Comparison of ENCODE assay signal across 18 cellular contexts in the genomic region with DNA sequence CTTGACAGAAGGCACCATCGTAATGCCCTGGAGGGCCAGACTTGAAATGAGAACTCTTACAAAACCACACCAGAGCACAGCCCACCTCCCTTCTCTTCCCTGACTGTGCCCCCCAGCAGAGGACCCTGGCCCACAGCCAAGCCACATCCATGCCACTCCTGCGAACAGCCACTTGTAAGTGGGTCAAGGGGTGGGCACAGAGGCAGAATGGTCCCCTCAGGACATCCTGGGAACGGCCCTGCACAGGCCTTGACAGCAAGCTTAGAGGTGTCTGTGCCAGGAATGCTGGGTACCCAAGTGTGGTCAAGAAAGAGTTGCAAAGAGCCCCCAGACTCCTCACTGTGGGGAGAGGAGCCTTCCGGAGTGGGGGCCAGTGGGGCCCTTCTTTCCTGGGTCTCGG. TPM values are rescaled to one million over a fixed set of nuclear protein-coding genes. Genes with fewer than 3 reads are reported as not detected.
DNase-seq lines count a peak whose midpoint lies in the region; ATAC-seq, FAIRE-seq and TF ChIP-seq lines count a peak whose summit lies in the region.
"Had no signal": no experiment of that assay in that cellular context is flagged by ENCODE, and none has a peak within 500 bp of the region (broad histone marks: within the 10 kb centered on the region; RNA-seq: fewer than 3 reads in every experiment).

No MANE protein-coding gene starts in this region.

- no peak overlapping the region for H3K4me2 ChIP-seq in HepG2 (ENCODE audit: low read depth, low read length)

- no peak overlapping the region for H3K9ac ChIP-seq in HepG2 (ENCODE audit: insufficient read depth, low read depth, low read length)
- H3K9ac ChIP-seq: GM23248 had no signal

- no peaks in the 10 kb centered on the region for H4K20me1 ChIP-seq in HepG2 (ENCODE audit: insufficient read depth, low read length)

- no peaks in the 10 kb centered on the region for H3K36me3 ChIP-seq in right lobe of liver
- no peaks in the 10 kb centered on the region for H3K36me3 ChIP-seq in HepG2 (replicated peaks in 1 of 2; ENCODE audit: control insufficient read depth in 1 of 2, insufficient read depth in 2 of 2, low read length in 2 of 2)
- H3K36me3 ChIP-seq: BE2C had no signal

- no peak for ATAC-seq in right lobe of liver
- ATAC-seq in HepG2, result no peak
- ATAC-seq: HCT116, K562 had no signal

- CTCF ChIA-PET in HepG2 (lab: Yijun Ruan, JAX; ENCODE audit: low intra/inter-chr PET ratio, low total read pairs), result no interaction called here

- H3K9me3 ChIP-seq in right lobe of liver (no peaks in the 10 kb centered on the region), HepG2 (ENCODE audit: low read length) (no peaks in the 10 kb centered on the region)
- H3K9me3 ChIP-seq: BE2C had no signal

- no peak for TF ChIP-seq EP300 in HepG2 (IDR thresholded peaks at IDR 0.05; ENCODE audit: low read depth in 2 of 2, low read length in 2 of 2)
- TF ChIP-seq EP300 in HepG2 (CRISPR knock-in tag; IDR thresholded peaks at IDR 0.05; ENCODE audit: borderline replicate concordance), result no peak

- no peak overlapping the region for H3K4me3 Mint-ChIP-seq in chondrocyte (ENCODE audit: unreplicated experiment)
- H3K4me3 Mint-ChIP-seq: CD4-positive, CD25-positive, alpha-beta regulatory T cell had no signal

- H3K27me3 ChIP-seq in right lobe of liver, result no peaks in the 10 kb centered on the region
- peaks cover 5 to 42% of the 10 kb centered on the region in 2 experiments; a peak in 4 of 5 replicates for H3K27me3 ChIP-seq in HepG2 (ENCODE audit: control insufficient read depth in 1 of 2, insufficient read depth in 2 of 2, low read length in 2 of 2)
- H3K27me3 ChIP-seq: BE2C had no signal

- H2AFZ ChIP-seq in HepG2 (ENCODE audit: low read length), result no peak overlapping the region
- H2AFZ ChIP-seq: GM23248 had no signal

- TF ChIP-seq POLR2A in right lobe of liver (IDR thresholded peaks at IDR 0.05) (no peak), HepG2 (IDR thresholded peaks at IDR 0.05; ENCODE audit: insufficient read depth in 1 of 2, low read depth in 2 of 2, low read length in 2 of 2) (no peak)

- no peaks in the 10 kb centered on the region for H3K4me1 Mint-ChIP-seq in chondrocyte (ENCODE audit: low read depth)
- H3K4me1 Mint-ChIP-seq: CD4-positive, CD25-positive, alpha-beta regulatory T cell had no signal

- intact Hi-C loops in right lobe of liver (cut with DNase I) (no loop called here), HepG2 (cut with micrococcal nuclease; ENCODE audit: unreplicated experiment) (no loop called here), posterior vena cava (cut with DNase I) (no loop called here)

- BruUV-seq in HepG2 (replicated peaks; lab: Mats Ljungman, UMichigan), result no TSS peak

- no peaks in the 10 kb centered on the region for H3K9me3 Mint-ChIP-seq in chondrocyte (ENCODE audit: low read depth)

- in situ Hi-C loops in HepG2 (cut with HindIII; ENCODE audit: extremely low pct_ligation_motif_present, low pct_unique_long_range_greater_than_20kb), result no loop called here

- no peak overlapping the region for H3K27ac Mint-ChIP-seq in chondrocyte (ENCODE audit: unreplicated experiment)
- H3K27ac Mint-ChIP-seq: CD4-positive, CD25-positive, alpha-beta regulatory T cell had no signal

- FAIRE-seq in HepG2 (lab: Jason Lieb, UNC), result no peak
- FAIRE-seq: A204.1, G401.6, GM12891, H54, K562 had no signal

- POLR2A ChIA-PET in HepG2 (lab: Yijun Ruan, JAX), result no interaction called here

- no peak for TF ChIP-seq RAD21 in HepG2 (CRISPR knock-in tag; IDR thresholded peaks at IDR 0.05)

- H3K4me1 ChIP-seq in right lobe of liver (no peaks in the 10 kb centered on the region), HepG2 (ENCODE audit: insufficient read depth, low read length) (no peaks in the 10 kb centered on the region)
- H3K4me1 ChIP-seq: BE2C had no signal

- WGBS in right lobe of liver (ENCODE audit: insufficient coverage, low coverage, low lambda C conversion rate, missing lambda C conversion rate), result no CpG with 5 or more reads among the region's 5 CpGs
- 3% methylated on average over 3 of the region's 5 CpGs for WGBS in HepG2 (ENCODE audit: low lambda C conversion rate)

- DNase-seq in right lobe of liver (peak in 2 of 3 donors; percentile 6 to 25), HepG2 (ENCODE audit: low spot score) (no peak), chondrocyte (ENCODE audit: low spot score) (peak; percentile 69), posterior vena cava (ENCODE audit: low spot score) (peak; percentile 69), DMS53 (lab: John Stamatoyannopoulos, UW) (no peak), AG08395 (ENCODE audit: low spot score) (no peak), NCI-H128 (lab: John Stamatoyannopoulos, UW; ENCODE audit: unreplicated experiment) (no peak)
- DNase-seq: BE2C; CD4-positive, CD25-positive, alpha-beta regulatory T cell; EL; GM23248 had no signal

- no peaks in the 10 kb centered on the region for H3K36me3 Mint-ChIP-seq in chondrocyte (ENCODE audit: low read depth)
- H3K36me3 Mint-ChIP-seq: CD4-positive, CD25-positive, alpha-beta regulatory T cell had no signal

- H3K4me3 ChIP-seq in right lobe of liver, result no peak overlapping the region
- H3K4me3 ChIP-seq in HepG2 (replicated peaks in 1 of 3; ENCODE audit: insufficient read depth in 1 of 3, low read depth in 2 of 3, low read length in 3 of 3), result no peak overlapping the region
- H3K4me3 ChIP-seq: GM23248, K562 had no signal

- H3K27me3 Mint-ChIP-seq in chondrocyte (ENCODE audit: low read depth), result peaks cover 24% of the 10 kb centered on the region
- H3K27me3 Mint-ChIP-seq: CD4-positive, CD25-positive, alpha-beta regulatory T cell had no signal

- TF ChIP-seq CTCF in right lobe of liver (IDR thresholded peaks at IDR 0.05), result no peak
- no peak for TF ChIP-seq CTCF in HepG2 (CRISPR knock-in tag; IDR thresholded peaks at IDR 0.05)
- no peak for TF ChIP-seq CTCF in chondrocyte (IDR thresholded peaks at IDR 0.05)

- H3K27ac ChIP-seq in right lobe of liver (no peak overlapping the region), HepG2 (ENCODE audit: extremely low read length, insufficient read depth, low read length) (no peak overlapping the region)
- H3K27ac ChIP-seq: GM23248 had no signal

- H3K79me2 ChIP-seq in HepG2 (ENCODE audit: insufficient read depth, low read length), result no peaks in the 10 kb centered on the region

TF ChIP-seq in HepG2, 621 proteins besides CTCF, POLR2A, EP300 and RAD21:
- TF ChIP-seq FOSL1 (CRISPR knock-in tag; IDR thresholded peaks at IDR 0.05; ENCODE audit: borderline replicate concordance), result no peak
- TF ChIP-seq NFIB (CRISPR knock-in tag; IDR thresholded peaks at IDR 0.05; ENCODE audit: borderline replicate concordance), result no peak
- no peak for TF ChIP-seq KAT7 (CRISPR knock-in tag; IDR thresholded peaks at IDR 0.05; ENCODE audit: borderline replicate concordance)
- no peak for TF ChIP-seq ATM (IDR thresholded peaks at IDR 0.05; ENCODE audit: borderline replicate concordance)
- TF ChIP-seq NCOA1 (CRISPR knock-in tag; IDR thresholded peaks at IDR 0.05), result no peak
- TF ChIP-seq JUNB (CRISPR knock-in tag; IDR thresholded peaks at IDR 0.05; ENCODE audit: borderline replicate concordance), result no peak
- no peak for TF ChIP-seq ZNF567 (CRISPR knock-in tag; IDR thresholded peaks at IDR 0.05; ENCODE audit: borderline replicate concordance)
- no peak for TF ChIP-seq RCOR2 (CRISPR knock-in tag; IDR thresholded peaks at IDR 0.05)
- TF ChIP-seq, protein P1, sequence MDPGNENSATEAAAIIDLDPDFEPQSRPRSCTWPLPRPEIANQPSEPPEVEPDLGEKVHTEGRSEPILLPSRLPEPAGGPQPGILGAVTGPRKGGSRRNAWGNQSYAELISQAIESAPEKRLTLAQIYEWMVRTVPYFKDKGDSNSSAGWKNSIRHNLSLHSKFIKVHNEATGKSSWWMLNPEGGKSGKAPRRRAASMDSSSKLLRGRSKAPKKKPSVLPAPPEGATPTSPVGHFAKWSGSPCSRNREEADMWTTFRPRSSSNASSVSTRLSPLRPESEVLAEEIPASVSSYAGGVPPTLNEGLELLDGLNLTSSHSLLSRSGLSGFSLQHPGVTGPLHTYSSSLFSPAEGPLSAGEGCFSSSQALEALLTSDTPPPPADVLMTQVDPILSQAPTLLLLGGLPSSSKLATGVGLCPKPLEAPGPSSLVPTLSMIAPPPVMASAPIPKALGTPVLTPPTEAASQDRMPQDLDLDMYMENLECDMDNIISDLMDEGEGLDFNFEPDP (CRISPR knock-in tag; conservative IDR thresholded peaks at IDR 0.05), result no peak
- no peak for TF ChIP-seq IKZF4 (CRISPR knock-in tag; IDR thresholded peaks at IDR 0.05; ENCODE audit: borderline replicate concordance, low read depth, not compliant biosample characterization)
- no peak for TF ChIP-seq RFX5 (IDR thresholded peaks at IDR 0.05; ENCODE audit: low read depth, low read length)

RNA-seq across cellular contexts. Expression of gene HCN4, which starts 33.3 kb away (rescaled TPM):
- total RNA-seq in right lobe of liver (under 1 TPM in 1 of 6 experiments, not detected in 5; 0.06 TPM), HepG2 (2016; rRNA removed; fragmentation: Illumina TruSeq; extraction: Trizol) (not detected in 2 replicates), chondrocyte (0.05 TPM in 2 of 3 replicates, not detected in the other), posterior vena cava (not detected)
- total RNA-seq in HepG2 (2016; cell fraction: cytosol; rRNA removed; fragmentation: Illumina TruSeq; extraction: Trizol; ENCODE audit: low read depth), result not detected in 2 replicates
- not detected in 2 replicates for total RNA-seq in HepG2 (2016; cell fraction: insoluble cytoplasmic fraction; rRNA removed; fragmentation: Illumina TruSeq; extraction: Trizol)
- not detected in 2 replicates for total RNA-seq in HepG2 (2016; cell fraction: membrane; rRNA removed; fragmentation: Illumina TruSeq; extraction: Trizol)
- not detected in 2 replicates for total RNA-seq in HepG2 (2016; cell fraction: nucleus; rRNA removed; fragmentation: Illumina TruSeq; extraction: Trizol)
- polyA plus RNA-seq in HepG2 (2011; rRNA removed), result not detected in 2 replicates
- not detected in 2 replicates for polyA plus RNA-seq in HepG2 (2011; cell fraction: cytosol; rRNA removed)
- polyA plus RNA-seq in HepG2 (2011; cell fraction: nucleus; rRNA removed), result not detected in 2 replicates
- not detected in 2 replicates for polyA plus RNA-seq in HepG2 (2012)
- polyA plus RNA-seq in HepG2 (2016; cell fraction: cytosol; fragmentation: Illumina TruSeq; extraction: Trizol; ENCODE audit: low read depth), result not detected in 2 replicates
- polyA plus RNA-seq in HepG2 (2016; cell fraction: insoluble cytoplasmic fraction; fragmentation: Illumina TruSeq; extraction: Trizol; ENCODE audit: low read depth), result not detected in 2 replicates
- polyA plus RNA-seq in HepG2 (2016; cell fraction: membrane; fragmentation: Illumina TruSeq; extraction: Trizol; ENCODE audit: low read depth), result not detected in 2 replicates
- polyA plus RNA-seq in HepG2 (2016; cell fraction: nucleus; fragmentation: Illumina TruSeq; extraction: Trizol; ENCODE audit: insufficient read depth, low read depth), result not detected in 2 replicates
- polyA minus RNA-seq in HepG2 (2011; rRNA and poly(A)+ RNA removed; ENCODE audit: low replicate concordance), result 0.05 TPM in 1 of 2 replicates, not detected in the other
- not detected in 2 replicates for polyA minus RNA-seq in HepG2 (2011; cell fraction: cytosol; rRNA and poly(A)+ RNA removed)
- polyA minus RNA-seq in HepG2 (2011; cell fraction: nucleus; rRNA and poly(A)+ RNA removed), result not detected in 2 replicates
- total RNA-seq: CD4-positive, CD25-positive, alpha-beta regulatory T cell; GM23248; HT1080; K562 had no signal
- polyA plus RNA-seq: CD4-positive, CD25-positive, alpha-beta regulatory T cell; K562 had no signal

Comparison
In these comparisons a context has a peak if more than half of its experiments do, and no peak if none do; other contexts are left out.
1. DNase-seq: peak in right lobe of liver (2 of 3), chondrocyte (single experiment) and posterior vena cava (single experiment); none in HepG2 (single experiment), DMS53 (single experiment), AG08395 (single experiment) and NCI-H128 (single experiment).